21 cellular contexts compared by ENCODE assay signal in genomic region chr10:3950676-3951275, GRCh38.
A peak's percentile ranks its signal among the peaks of the same experiment; 100 is the strongest.
DNase-seq lines count a peak whose midpoint lies in the region; ATAC-seq and TF ChIP-seq lines count a peak whose summit lies in the region.
"Had no signal": no experiment of that assay in that cellular context is flagged by ENCODE, and none has a peak within 500 bp of the region (broad histone marks: within the 10 kb centered on the region; RNA-seq: fewer than 3 reads in every experiment).

No MANE protein-coding gene starts in this region.

- TF ChIP-seq CTCF in mucosa of descending colon (IDR thresholded peaks at IDR 0.05) (no peak), PC-3 (conservative IDR thresholded peaks at IDR 0.05; ENCODE audit: low read depth, low read length) (no peak)

- H3K79me2 ChIP-seq in PC-3 (ENCODE audit: low read length): no peaks in the 10 kb centered on the region

- H3K27ac Mint-ChIP-seq in activated naive CD8-positive, alpha-beta T cell: peak overlapping the region; percentile 34
- H3K27ac Mint-ChIP-seq: B cell, nephron had no signal

- peak; percentile 34 for DNase-seq in NK-92 treated with Interleukin-12 subunit alpha and Interleukin-12 subunit beta, amount 100 ng/mL, for 24 hours (lab: John Stamatoyannopoulos, UW)
- no peak for DNase-seq in NK-92 (lab: John Stamatoyannopoulos, UW; ENCODE audit: unreplicated experiment)
- no peak for DNase-seq in mucosa of descending colon
- no peak for DNase-seq in PC-3
- DNase-seq in islet precursor cell: no peak
- DNase-seq: amygdala; head of caudate nucleus; KBM-7; NCI-H2029; NCI-H446; psoas muscle; stimulated activated CD4-positive, alpha-beta T cell treated with anti-CD3 and anti-CD28 coated beads, Interleukin-4, amount 100 ng/mL, for 24 hours; SW 1271 had no signal

- POLR2A ChIA-PET in PC-3 (lab: Charles Lee; ENCODE audit: unreplicated experiment): no interaction called here

- no peaks in the 10 kb centered on the region for H3K27me3 ChIP-seq in PC-3 (ENCODE audit: low read length)

- H3K9ac ChIP-seq in PC-3 (ENCODE audit: low read length): no peak overlapping the region

- CTCF ChIA-PET in PC-3 (lab: Charles Lee): no interaction called here

- H3K9me3 Mint-ChIP-seq in activated naive CD8-positive, alpha-beta T cell (ENCODE audit: low read depth): no peaks in the 10 kb centered on the region
- H3K9me3 Mint-ChIP-seq: nephron had no signal

- no peak overlapping the region for H3K4me2 ChIP-seq in PC-3 (ENCODE audit: low read length)
- H3K4me2 ChIP-seq: smooth muscle cell had no signal

- H2AFZ ChIP-seq in PC-3 (ENCODE audit: low read length): no peak overlapping the region

- no peaks in the 10 kb centered on the region for H3K27me3 Mint-ChIP-seq in activated naive CD8-positive, alpha-beta T cell
- H3K27me3 Mint-ChIP-seq: B cell had no signal

- H3F3A ChIP-seq in PC-3 (ENCODE audit: low read length, unreplicated experiment): no peaks in the 10 kb centered on the region

- H3K4me3 Mint-ChIP-seq in activated naive CD8-positive, alpha-beta T cell: peak overlapping the region; percentile 32
- H3K4me3 Mint-ChIP-seq: B cell, nephron had no signal

- no peaks in the 10 kb centered on the region for H4K20me1 ChIP-seq in PC-3 (ENCODE audit: low read length)

- no peaks in the 10 kb centered on the region for H3K36me3 Mint-ChIP-seq in activated naive CD8-positive, alpha-beta T cell

- peak; percentile 43 for ATAC-seq in mucosa of descending colon
- no peak for ATAC-seq in HG03354 (IDR thresholded peaks at IDR 0.05; ENCODE audit: poor library complexity, severe bottlenecking, unreplicated experiment)
- ATAC-seq in PC-3: no peak
- ATAC-seq: psoas muscle had no signal

- peak overlapping the region; percentile 66 for H3K27ac ChIP-seq in KOPT-K1 (ENCODE audit: low read depth, low read length, poor library complexity, severe bottlenecking)
- H3K27ac ChIP-seq in PC-3 (ENCODE audit: low read length): no peak overlapping the region
- H3K27ac ChIP-seq: 22Rv1, psoas muscle had no signal

- no peaks in the 10 kb centered on the region for H3K9me3 ChIP-seq in KOPT-K1 (ENCODE audit: insufficient read depth, low read length, poor library complexity, severe bottlenecking)
- no peaks in the 10 kb centered on the region for H3K9me3 ChIP-seq in mucosa of descending colon
- H3K9me3 ChIP-seq in PC-3 (ENCODE audit: low read length): no peaks in the 10 kb centered on the region
- H3K9me3 ChIP-seq: psoas muscle had no signal

- peaks cover 55% of the 10 kb centered on the region for H3K4me1 Mint-ChIP-seq in activated naive CD8-positive, alpha-beta T cell (ENCODE audit: low read depth)

- no peaks in the 10 kb centered on the region for H3K9me2 ChIP-seq in PC-3 (replicated peaks; ENCODE audit: low read length)

- no peak overlapping the region for H3K4me3 ChIP-seq in mucosa of descending colon
- no peak overlapping the region for H3K4me3 ChIP-seq in PC-3 (ENCODE audit: low read length)
- H3K4me3 ChIP-seq: lung, psoas muscle, smooth muscle cell had no signal

- H3K36me3 ChIP-seq in KOPT-K1 (ENCODE audit: insufficient read depth, low read length): no peaks in the 10 kb centered on the region
- no peaks in the 10 kb centered on the region for H3K36me3 ChIP-seq in mucosa of descending colon (ENCODE audit: low read depth)
- H3K36me3 ChIP-seq in PC-3 (ENCODE audit: low read depth, low read length): no peaks in the 10 kb centered on the region

- no TSS peak for BruUV-seq in PC-3 (replicated peaks; lab: Mats Ljungman, UMichigan)

- H3K4me1 ChIP-seq in mucosa of descending colon (ENCODE audit: low read depth) (peaks cover 6% of the 10 kb centered on the region), PC-3 (ENCODE audit: insufficient read depth, low read length) (peaks cover 15% of the 10 kb centered on the region)
- H3K4me1 ChIP-seq: psoas muscle had no signal

- intact Hi-C loops in mucosa of descending colon (cut with DNase I, micrococcal nuclease) (no loop called here), PC-3 (cut with micrococcal nuclease) (no loop called here)
